Comparison of ENCODE assay signal across 14 cellular contexts in genomic region chr14:92323916-92324818, GRCh38. TPM values are rescaled to one million over a fixed set of nuclear protein-coding genes. Genes with fewer than 3 reads are reported as not detected.
DNase-seq lines count a peak whose midpoint lies in the region; ATAC-seq and TF ChIP-seq lines count a peak whose summit lies in the region.
"Had no signal": no experiment of that assay in that cellular context is flagged by ENCODE, and none has a peak within 500 bp of the region (broad histone marks: within the 10 kb centered on the region; RNA-seq: fewer than 3 reads in every experiment).

No MANE protein-coding gene starts in this region.

- no peak overlapping the region for H3K9ac ChIP-seq in HUES48 (ENCODE audit: low read depth, low read length)
- no peak overlapping the region for H3K9ac ChIP-seq in neural progenitor cell

- peak overlapping the region; percentile 97 for H3K4me2 ChIP-seq in neural progenitor cell

- no peaks in the 10 kb centered on the region for H3K36me3 Mint-ChIP-seq in neural progenitor cell
- H3K36me3 Mint-ChIP-seq: activated CD8-positive, alpha-beta memory T cell treated with anti-CD3 and anti-CD28 coated beads, Interleukin-2, amount 10 ng/mL, durations not matched to agents 7 days and 5 days; CD4-positive, CD25-positive, alpha-beta regulatory T cell had no signal

- H4K20me1 ChIP-seq in neural progenitor cell (ENCODE audit: low read depth), result peaks cover 6% of the 10 kb centered on the region

- peaks cover 10% of the 10 kb centered on the region for H3F3A ChIP-seq in neural progenitor cell (ENCODE audit: low read depth)

- H3K4me3 Mint-ChIP-seq in neural progenitor cell, result peak overlapping the region; percentile 73
- H3K4me3 Mint-ChIP-seq: activated CD8-positive, alpha-beta memory T cell treated with anti-CD3 and anti-CD28 coated beads, Interleukin-2, amount 10 ng/mL, durations not matched to agents 7 days and 5 days; memory B cell had no signal

- H3K27ac ChIP-seq in ACC112 (ENCODE audit: low read depth, low read length), result no peak overlapping the region
- no peak overlapping the region for H3K27ac ChIP-seq in HUES48 (ENCODE audit: low read depth, low read length)
- H3K27ac ChIP-seq in ectodermal cell (ENCODE audit: insufficient read depth, low read depth, low read length, poor library complexity, severe bottlenecking), result no peak overlapping the region
- no peak overlapping the region for H3K27ac ChIP-seq in neural progenitor cell
- H3K27ac ChIP-seq: foreskin keratinocyte had no signal

- ATAC-seq in HG02938 (IDR thresholded peaks at IDR 0.05; ENCODE audit: unreplicated experiment) (no peak), HG03342 (IDR thresholded peaks at IDR 0.05; ENCODE audit: unreplicated experiment) (no peak)

- 4 to 5% methylated on average over 37 to 42 of the region's 42 CpGs for WGBS in ectodermal cell, 2 experiments

- H3K9me3 Mint-ChIP-seq in neural progenitor cell, result no peaks in the 10 kb centered on the region
- H3K9me3 Mint-ChIP-seq: CD4-positive, CD25-positive, alpha-beta regulatory T cell; memory B cell had no signal

- DNase-seq in neural progenitor cell (ENCODE audit: low spot score) (peak; percentile 9), NCI-H187 (lab: John Stamatoyannopoulos, UW) (no peak)
- DNase-seq in stimulated activated CD4-positive, alpha-beta T cell treated with anti-CD3 and anti-CD28 coated beads, Interleukin-2, amount 100 ng/mL, for 48 hours, result no peak
- DNase-seq: activated CD8-positive, alpha-beta memory T cell treated with anti-CD3 and anti-CD28 coated beads, Interleukin-2, amount 10 ng/mL, durations not matched to agents 7 days and 5 days; central memory CD4-positive, alpha-beta T cell; NCI-H1092 treated with DMSO at 0.1 percent for 48 hours had no signal

- H3K27me3 ChIP-seq in ACC112 (ENCODE audit: insufficient read depth, low read length) (peaks cover 91% of the 10 kb centered on the region), HUES48 (ENCODE audit: control insufficient read depth, insufficient read depth, low read length) (peaks cover 77% of the 10 kb centered on the region), ectodermal cell (ENCODE audit: control insufficient read depth, insufficient read depth, low read length, poor library complexity, severe bottlenecking) (peaks cover 79% of the 10 kb centered on the region), neural progenitor cell (peaks cover 84% of the 10 kb centered on the region)

- no peaks in the 10 kb centered on the region for H3K36me3 ChIP-seq in ACC112 (ENCODE audit: insufficient read depth, low read length)
- H3K36me3 ChIP-seq in HUES48 (ENCODE audit: control insufficient read depth, insufficient read depth, low read length), result no peaks in the 10 kb centered on the region
- no peaks in the 10 kb centered on the region for H3K36me3 ChIP-seq in ectodermal cell (ENCODE audit: control insufficient read depth, insufficient read depth, low read length)
- H3K36me3 ChIP-seq in neural progenitor cell, result no peaks in the 10 kb centered on the region

- no peak for TF ChIP-seq CTCF in neural progenitor cell (IDR thresholded peaks at IDR 0.05)

- H3K27me3 Mint-ChIP-seq in neural progenitor cell (ENCODE audit: insufficient read depth, low read depth), result peaks cover 48% of the 10 kb centered on the region

- no peaks in the 10 kb centered on the region for H3K9me3 ChIP-seq in HUES48 (ENCODE audit: control insufficient read depth, insufficient read depth, low read length)
- H3K9me3 ChIP-seq in ectodermal cell (ENCODE audit: control insufficient read depth, low read length), result no peaks in the 10 kb centered on the region
- no peaks in the 10 kb centered on the region for H3K9me3 ChIP-seq in neural progenitor cell (ENCODE audit: low read depth)

- no peak overlapping the region for H2AFZ ChIP-seq in ACC112 (ENCODE audit: low read length, unreplicated experiment)
- H2AFZ ChIP-seq in neural progenitor cell (replicated peaks), result peak overlapping the region; percentile 98

- H3K4me1 Mint-ChIP-seq in neural progenitor cell, result peaks cover 7% of the 10 kb centered on the region

- H3K4me3 ChIP-seq in ACC112 (ENCODE audit: low read depth, low read length) (peak overlapping the region; percentile 62; the same call in 1 of the 2 replicates), HUES48 (ENCODE audit: low read depth, low read length) (peak overlapping the region; percentile 52), ectodermal cell (ENCODE audit: insufficient read depth, low read depth, low read length) (peak overlapping the region; percentile 33), neural progenitor cell (peak overlapping the region; percentile 58)

- no peaks in the 10 kb centered on the region for H3K4me1 ChIP-seq in ACC112 (ENCODE audit: control insufficient read depth, insufficient read depth, low read length, unreplicated experiment)
- H3K4me1 ChIP-seq in HUES48 (ENCODE audit: control insufficient read depth, insufficient read depth, low read length), result 0 out of 2 replicates have a peak, but pooled peaks cover 8% of the 10 kb centered on the region
- H3K4me1 ChIP-seq in ectodermal cell (ENCODE audit: control insufficient read depth, insufficient read depth, low read length), result no peaks in the 10 kb centered on the region
- peaks cover 21% of the 10 kb centered on the region for H3K4me1 ChIP-seq in neural progenitor cell
- H3K4me1 ChIP-seq: foreskin keratinocyte had no signal

- no peak overlapping the region for H3K27ac Mint-ChIP-seq in neural progenitor cell
- H3K27ac Mint-ChIP-seq: activated CD8-positive, alpha-beta memory T cell treated with anti-CD3 and anti-CD28 coated beads, Interleukin-2, amount 10 ng/mL, durations not matched to agents 7 days and 5 days; CD4-positive, CD25-positive, alpha-beta regulatory T cell; memory B cell had no signal

- no peaks in the 10 kb centered on the region for H3K79me2 ChIP-seq in ACC112 (ENCODE audit: control insufficient read depth, insufficient read depth, low read length, unreplicated experiment)
- no peaks in the 10 kb centered on the region for H3K79me2 ChIP-seq in neural progenitor cell (ENCODE audit: low read depth)

RNA-seq across cellular contexts. Expression of gene SLC24A4, which starts 1.2 kb away (rescaled TPM):
- polyA plus RNA-seq in ectodermal cell (2013, experiment 1 of 4), result 0.15 TPM
- 0.43 TPM for polyA plus RNA-seq in ectodermal cell (2013, experiment 2 of 4)
- 0.16 TPM for polyA plus RNA-seq in ectodermal cell (2013, experiment 3 of 4)
- polyA plus RNA-seq in ectodermal cell (2013, experiment 4 of 4), result 0.16 TPM
- total RNA-seq in neural progenitor cell (ENCODE audit: low replicate concordance), result 0.15 and 0.73 TPM in 2 replicates
- total RNA-seq: activated CD8-positive, alpha-beta memory T cell treated with anti-CD3 and anti-CD28 coated beads, Interleukin-2, amount 10 ng/mL, durations not matched to agents 7 days and 5 days; CD4-positive, CD25-positive, alpha-beta regulatory T cell had no signal
